Comparison of ENCODE assay signal across 1 cellular context in the genomic region with DNA sequence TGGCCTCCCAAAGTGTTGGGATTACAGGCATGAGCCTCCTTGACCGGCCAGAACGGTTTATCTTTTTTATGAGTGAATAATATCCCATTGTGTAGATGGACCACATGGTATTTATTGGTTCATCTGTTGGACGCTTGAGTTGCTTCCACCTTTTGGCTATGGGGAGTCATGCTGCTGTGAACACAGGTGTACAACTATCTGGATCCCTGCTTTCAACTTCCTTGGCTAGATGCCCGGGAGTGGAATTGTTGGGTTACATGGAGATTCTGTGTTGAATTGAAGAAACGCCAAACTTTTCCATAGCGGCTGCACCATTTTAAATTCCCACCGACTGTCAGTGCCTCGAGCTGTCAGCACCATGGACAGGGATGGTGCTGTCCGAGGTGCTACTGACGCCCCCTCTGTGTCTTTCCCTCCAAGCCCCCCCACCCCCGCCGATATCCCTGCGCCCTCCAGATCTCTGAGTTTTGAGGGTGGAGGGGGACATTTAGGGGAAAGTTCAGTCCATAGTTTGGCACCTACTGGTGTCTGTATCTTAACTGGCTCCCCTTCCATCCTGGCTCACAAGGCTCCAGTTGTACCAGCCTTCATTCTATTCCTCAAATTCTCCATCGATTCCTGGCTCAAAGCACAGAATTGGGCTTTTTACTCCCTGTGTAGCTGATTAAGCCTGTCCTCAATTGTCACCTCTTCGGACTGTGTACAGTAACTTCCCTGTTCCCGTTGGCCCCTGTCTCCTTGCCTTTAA.
A peak's percentile ranks its signal among the peaks of the same experiment; 100 is the strongest.
TF ChIP-seq lines count a peak whose summit lies in the region.

No MANE protein-coding gene starts in this region.

TF ChIP-seq in HepG2, 621 proteins besides CTCF, POLR2A, EP300 and RAD21 (continued from another document and continues in another):
- TF ChIP-seq, protein P1, sequence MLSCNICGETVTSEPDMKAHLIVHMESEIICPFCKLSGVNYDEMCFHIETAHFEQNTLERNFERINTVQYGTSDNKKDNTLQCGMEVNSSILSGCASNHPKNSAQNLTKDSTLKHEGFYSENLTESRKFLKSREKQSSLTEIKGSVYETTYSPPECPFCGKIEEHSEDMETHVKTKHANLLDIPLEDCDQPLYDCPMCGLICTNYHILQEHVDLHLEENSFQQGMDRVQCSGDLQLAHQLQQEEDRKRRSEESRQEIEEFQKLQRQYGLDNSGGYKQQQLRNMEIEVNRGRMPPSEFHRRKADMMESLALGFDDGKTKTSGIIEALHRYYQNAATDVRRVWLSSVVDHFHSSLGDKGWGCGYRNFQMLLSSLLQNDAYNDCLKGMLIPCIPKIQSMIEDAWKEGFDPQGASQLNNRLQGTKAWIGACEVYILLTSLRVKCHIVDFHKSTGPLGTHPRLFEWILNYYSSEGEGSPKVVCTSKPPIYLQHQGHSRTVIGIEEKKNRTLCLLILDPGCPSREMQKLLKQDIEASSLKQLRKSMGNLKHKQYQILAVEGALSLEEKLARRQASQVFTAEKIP (CRISPR knock-in tag; IDR thresholded peaks at IDR 0.05; ENCODE audit: borderline replicate concordance) = no peak
- peak; percentile 98 for TF ChIP-seq ZNF605 (CRISPR knock-in tag; IDR thresholded peaks at IDR 0.05)
- 0 out of 2 replicates have a peak, but pooled peaks have one; percentile 38 for TF ChIP-seq ZNF549 (CRISPR knock-in tag; IDR thresholded peaks at IDR 0.05)
- TF ChIP-seq WIZ (CRISPR knock-in tag; IDR thresholded peaks at IDR 0.05) = peak; percentile 97
- TF ChIP-seq AGO2 (optimal IDR thresholded peaks at IDR 0.05; ENCODE audit: low read depth, low read length) = no peak
- TF ChIP-seq SUZ12 (IDR thresholded peaks at IDR 0.05; ENCODE audit: low read depth, low read length) = no peak
- TF ChIP-seq POLR2G (IDR thresholded peaks at IDR 0.05; ENCODE audit: low read depth, low read length) = no peak
- TF ChIP-seq SNRNP70 (IDR thresholded peaks at IDR 0.05; ENCODE audit: low read depth, low read length) = no peak
- TF ChIP-seq, protein P2, sequence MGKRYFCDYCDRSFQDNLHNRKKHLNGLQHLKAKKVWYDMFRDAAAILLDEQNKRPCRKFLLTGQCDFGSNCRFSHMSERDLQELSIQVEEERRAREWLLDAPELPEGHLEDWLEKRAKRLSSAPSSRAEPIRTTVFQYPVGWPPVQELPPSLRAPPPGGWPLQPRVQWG (CRISPR knock-in tag; IDR thresholded peaks at IDR 0.05; ENCODE audit: borderline replicate concordance, low read depth) = peak; percentile 90; the same call in 1 of the 2 replicates
- TF ChIP-seq, protein P3, sequence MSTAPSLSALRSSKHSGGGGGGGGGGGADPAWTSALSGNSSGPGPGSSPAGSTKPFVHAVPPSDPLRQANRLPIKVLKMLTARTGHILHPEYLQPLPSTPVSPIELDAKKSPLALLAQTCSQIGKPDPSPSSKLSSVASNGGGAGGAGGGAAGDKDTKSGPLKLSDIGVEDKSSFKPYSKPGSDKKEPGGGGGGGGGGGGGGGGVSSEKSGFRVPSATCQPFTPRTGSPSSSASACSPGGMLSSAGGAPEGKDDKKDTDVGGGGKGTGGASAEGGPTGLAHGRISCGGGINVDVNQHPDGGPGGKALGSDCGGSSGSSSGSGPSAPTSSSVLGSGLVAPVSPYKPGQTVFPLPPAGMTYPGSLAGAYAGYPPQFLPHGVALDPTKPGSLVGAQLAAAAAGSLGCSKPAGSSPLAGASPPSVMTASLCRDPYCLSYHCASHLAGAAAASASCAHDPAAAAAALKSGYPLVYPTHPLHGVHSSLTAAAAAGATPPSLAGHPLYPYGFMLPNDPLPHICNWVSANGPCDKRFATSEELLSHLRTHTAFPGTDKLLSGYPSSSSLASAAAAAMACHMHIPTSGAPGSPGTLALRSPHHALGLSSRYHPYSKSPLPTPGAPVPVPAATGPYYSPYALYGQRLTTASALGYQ (CRISPR knock-in tag; IDR thresholded peaks at IDR 0.05) = peak; percentile 80
- peak; percentile 63; the same call in 1 of the 2 replicates for TF ChIP-seq ZNF646 (CRISPR knock-in tag; IDR thresholded peaks at IDR 0.05)
- TF ChIP-seq GABPA (IDR thresholded peaks at IDR 0.05; ENCODE audit: low read depth, low read length) = no peak
- peak; percentile 67 for TF ChIP-seq GABPA (CRISPR knock-in tag; IDR thresholded peaks at IDR 0.05; ENCODE audit: low read depth)
- TF ChIP-seq, protein P4, sequence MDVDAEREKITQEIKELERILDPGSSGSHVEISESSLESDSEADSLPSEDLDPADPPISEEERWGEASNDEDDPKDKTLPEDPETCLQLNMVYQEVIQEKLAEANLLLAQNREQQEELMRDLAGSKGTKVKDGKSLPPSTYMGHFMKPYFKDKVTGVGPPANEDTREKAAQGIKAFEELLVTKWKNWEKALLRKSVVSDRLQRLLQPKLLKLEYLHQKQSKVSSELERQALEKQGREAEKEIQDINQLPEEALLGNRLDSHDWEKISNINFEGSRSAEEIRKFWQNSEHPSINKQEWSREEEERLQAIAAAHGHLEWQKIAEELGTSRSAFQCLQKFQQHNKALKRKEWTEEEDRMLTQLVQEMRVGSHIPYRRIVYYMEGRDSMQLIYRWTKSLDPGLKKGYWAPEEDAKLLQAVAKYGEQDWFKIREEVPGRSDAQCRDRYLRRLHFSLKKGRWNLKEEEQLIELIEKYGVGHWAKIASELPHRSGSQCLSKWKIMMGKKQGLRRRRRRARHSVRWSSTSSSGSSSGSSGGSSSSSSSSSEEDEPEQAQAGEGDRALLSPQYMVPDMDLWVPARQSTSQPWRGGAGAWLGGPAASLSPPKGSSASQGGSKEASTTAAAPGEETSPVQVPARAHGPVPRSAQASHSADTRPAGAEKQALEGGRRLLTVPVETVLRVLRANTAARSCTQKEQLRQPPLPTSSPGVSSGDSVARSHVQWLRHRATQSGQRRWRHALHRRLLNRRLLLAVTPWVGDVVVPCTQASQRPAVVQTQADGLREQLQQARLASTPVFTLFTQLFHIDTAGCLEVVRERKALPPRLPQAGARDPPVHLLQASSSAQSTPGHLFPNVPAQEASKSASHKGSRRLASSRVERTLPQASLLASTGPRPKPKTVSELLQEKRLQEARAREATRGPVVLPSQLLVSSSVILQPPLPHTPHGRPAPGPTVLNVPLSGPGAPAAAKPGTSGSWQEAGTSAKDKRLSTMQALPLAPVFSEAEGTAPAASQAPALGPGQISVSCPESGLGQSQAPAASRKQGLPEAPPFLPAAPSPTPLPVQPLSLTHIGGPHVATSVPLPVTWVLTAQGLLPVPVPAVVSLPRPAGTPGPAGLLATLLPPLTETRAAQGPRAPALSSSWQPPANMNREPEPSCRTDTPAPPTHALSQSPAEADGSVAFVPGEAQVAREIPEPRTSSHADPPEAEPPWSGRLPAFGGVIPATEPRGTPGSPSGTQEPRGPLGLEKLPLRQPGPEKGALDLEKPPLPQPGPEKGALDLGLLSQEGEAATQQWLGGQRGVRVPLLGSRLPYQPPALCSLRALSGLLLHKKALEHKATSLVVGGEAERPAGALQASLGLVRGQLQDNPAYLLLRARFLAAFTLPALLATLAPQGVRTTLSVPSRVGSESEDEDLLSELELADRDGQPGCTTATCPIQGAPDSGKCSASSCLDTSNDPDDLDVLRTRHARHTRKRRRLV (CRISPR knock-in tag; IDR thresholded peaks at IDR 0.05) = peak; percentile 93
- TF ChIP-seq ZSCAN12 (CRISPR knock-in tag; IDR thresholded peaks at IDR 0.05) = peak; percentile 99
- no peak for TF ChIP-seq ZNF562 (CRISPR knock-in tag; IDR thresholded peaks at IDR 0.05; ENCODE audit: borderline replicate concordance)
- TF ChIP-seq, protein P5, sequence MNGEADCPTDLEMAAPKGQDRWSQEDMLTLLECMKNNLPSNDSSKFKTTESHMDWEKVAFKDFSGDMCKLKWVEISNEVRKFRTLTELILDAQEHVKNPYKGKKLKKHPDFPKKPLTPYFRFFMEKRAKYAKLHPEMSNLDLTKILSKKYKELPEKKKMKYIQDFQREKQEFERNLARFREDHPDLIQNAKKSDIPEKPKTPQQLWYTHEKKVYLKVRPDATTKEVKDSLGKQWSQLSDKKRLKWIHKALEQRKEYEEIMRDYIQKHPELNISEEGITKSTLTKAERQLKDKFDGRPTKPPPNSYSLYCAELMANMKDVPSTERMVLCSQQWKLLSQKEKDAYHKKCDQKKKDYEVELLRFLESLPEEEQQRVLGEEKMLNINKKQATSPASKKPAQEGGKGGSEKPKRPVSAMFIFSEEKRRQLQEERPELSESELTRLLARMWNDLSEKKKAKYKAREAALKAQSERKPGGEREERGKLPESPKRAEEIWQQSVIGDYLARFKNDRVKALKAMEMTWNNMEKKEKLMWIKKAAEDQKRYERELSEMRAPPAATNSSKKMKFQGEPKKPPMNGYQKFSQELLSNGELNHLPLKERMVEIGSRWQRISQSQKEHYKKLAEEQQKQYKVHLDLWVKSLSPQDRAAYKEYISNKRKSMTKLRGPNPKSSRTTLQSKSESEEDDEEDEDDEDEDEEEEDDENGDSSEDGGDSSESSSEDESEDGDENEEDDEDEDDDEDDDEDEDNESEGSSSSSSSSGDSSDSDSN (CRISPR knock-in tag; IDR thresholded peaks at IDR 0.05) = no peak
- TF ChIP-seq ZBTB38 (CRISPR knock-in tag; IDR thresholded peaks at IDR 0.05) = peak; percentile 87
- TF ChIP-seq MTA1 (CRISPR knock-in tag; IDR thresholded peaks at IDR 0.05; ENCODE audit: borderline replicate concordance) = no peak
- TF ChIP-seq NR3C1 (CRISPR knock-in tag; IDR thresholded peaks at IDR 0.05) = no peak
- TF ChIP-seq ZZZ3 (CRISPR knock-in tag; IDR thresholded peaks at IDR 0.05; ENCODE audit: borderline replicate concordance) = peak; percentile 85; the same call in 1 of the 2 replicates
- peak; percentile 27; the same call in 1 of the 2 replicates for TF ChIP-seq CEBPG (CRISPR knock-in tag; IDR thresholded peaks at IDR 0.05)
- TF ChIP-seq TEAD2 (CRISPR knock-in tag; IDR thresholded peaks at IDR 0.05) = peak; percentile 99
- TF ChIP-seq, protein P6, sequence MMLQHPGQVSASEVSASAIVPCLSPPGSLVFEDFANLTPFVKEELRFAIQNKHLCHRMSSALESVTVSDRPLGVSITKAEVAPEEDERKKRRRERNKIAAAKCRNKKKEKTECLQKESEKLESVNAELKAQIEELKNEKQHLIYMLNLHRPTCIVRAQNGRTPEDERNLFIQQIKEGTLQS (CRISPR knock-in tag; IDR thresholded peaks at IDR 0.05) = peak; percentile 95
- TF ChIP-seq ZNF10 (CRISPR knock-in tag; IDR thresholded peaks at IDR 0.05; ENCODE audit: borderline replicate concordance, low read depth) = no peak
- TF ChIP-seq AHR (CRISPR knock-in tag; IDR thresholded peaks at IDR 0.05) = peak; percentile 100
- peak; percentile 94; the same call in 1 of the 2 replicates for TF ChIP-seq FOXC1 (CRISPR knock-in tag; IDR thresholded peaks at IDR 0.05; ENCODE audit: borderline replicate concordance)
- TF ChIP-seq REXO4 (CRISPR knock-in tag; IDR thresholded peaks at IDR 0.05; ENCODE audit: borderline replicate concordance) = no peak
- peak; percentile 86; the same call in 1 of the 2 replicates for TF ChIP-seq NR1H2 (CRISPR knock-in tag; IDR thresholded peaks at IDR 0.05; ENCODE audit: borderline replicate concordance, low read depth)
- peak; percentile 100 for TF ChIP-seq KDM4B (CRISPR knock-in tag; IDR thresholded peaks at IDR 0.05)
- peak; percentile 98 for TF ChIP-seq ZNF563 (CRISPR knock-in tag; IDR thresholded peaks at IDR 0.05)
- TF ChIP-seq ZKSCAN1 (IDR thresholded peaks at IDR 0.05; ENCODE audit: low read length) = no peak
- TF ChIP-seq GPN1 (CRISPR knock-in tag; IDR thresholded peaks at IDR 0.05; ENCODE audit: borderline replicate concordance) = peak; percentile 99
- no peak for TF ChIP-seq NR2F2 (IDR thresholded peaks at IDR 0.05; ENCODE audit: borderline replicate concordance, low read depth)
- TF ChIP-seq MTF2 (CRISPR knock-in tag; IDR thresholded peaks at IDR 0.05; ENCODE audit: borderline replicate concordance) = no peak
- no peak for TF ChIP-seq FIP1L1 (IDR thresholded peaks at IDR 0.05; ENCODE audit: borderline replicate concordance, insufficient read depth, low read depth, low read length)
- TF ChIP-seq, protein P7, sequence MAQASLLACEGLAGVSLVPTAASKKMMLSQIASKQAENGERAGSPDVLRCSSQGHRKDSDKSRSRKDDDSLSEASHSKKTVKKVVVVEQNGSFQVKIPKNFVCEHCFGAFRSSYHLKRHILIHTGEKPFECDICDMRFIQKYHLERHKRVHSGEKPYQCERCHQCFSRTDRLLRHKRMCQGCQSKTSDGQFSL (CRISPR knock-in tag; IDR thresholded peaks at IDR 0.05) = peak; percentile 90
- TF ChIP-seq, protein P8, sequence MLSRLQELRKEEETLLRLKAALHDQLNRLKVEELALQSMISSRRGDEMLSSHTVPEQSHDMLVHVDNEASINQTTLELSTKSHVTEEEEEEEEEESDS (CRISPR knock-in tag; IDR thresholded peaks at IDR 0.05; ENCODE audit: borderline replicate concordance) = peak; percentile 93
- 0 out of 2 replicates have a peak, but pooled peaks have one; percentile 78 for TF ChIP-seq ZNF850 (CRISPR knock-in tag; conservative IDR thresholded peaks at IDR 0.05)
- peak; percentile 77; the same call in 1 of the 2 replicates for TF ChIP-seq SIN3A (IDR thresholded peaks at IDR 0.05; ENCODE audit: borderline replicate concordance, low read depth, low read length)
